In genomic region chr19:40419780-40420179, GRCh38 we compare ENCODE assay signal across 1 cellular context.
TF ChIP-seq lines count a peak whose summit lies in the region.

No MANE protein-coding gene starts in this region.

TF ChIP-seq in H1, 55 proteins besides CTCF, POLR2A, EP300 and RAD21:
- TF ChIP-seq GTF2F1 (IDR thresholded peaks at IDR 0.05; ENCODE audit: borderline replicate concordance, low read depth, low read length) (no peak), KDM1A (IDR thresholded peaks at IDR 0.05; ENCODE audit: borderline replicate concordance, low read length) (peak; percentile 46; the same call in 1 of the 2 replicates), TCF12 (IDR thresholded peaks at IDR 0.05; ENCODE audit: low read depth, low read length) (no peak), SIX5 (IDR thresholded peaks at IDR 0.05; ENCODE audit: low read depth, low read length) (no peak), TEAD4 (IDR thresholded peaks at IDR 0.05; ENCODE audit: low read depth, low read length) (no peak), ATF2 (IDR thresholded peaks at IDR 0.05; ENCODE audit: low read length) (no peak)
